In the genomic region with DNA sequence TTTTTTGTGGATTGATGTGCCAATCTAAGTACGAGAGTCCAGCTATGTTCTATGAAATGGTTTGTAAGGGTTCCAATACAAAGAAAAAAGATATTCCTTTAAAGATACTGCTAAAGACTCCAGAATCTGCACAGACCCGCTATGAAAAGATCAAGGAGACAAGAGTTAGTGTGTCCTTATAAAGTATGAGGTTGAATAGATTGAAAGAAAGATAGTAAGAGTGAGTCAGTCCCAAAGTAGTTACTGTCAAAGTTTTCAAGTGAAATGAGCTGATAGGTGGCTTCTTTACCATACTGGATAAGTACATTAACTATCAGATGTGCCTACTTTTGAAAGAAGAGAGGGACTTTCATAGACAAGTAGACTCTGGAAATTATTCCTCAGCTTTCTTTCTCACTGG, we compare ENCODE assay signal across 21 cellular contexts.
"Had no signal": no experiment of that assay in that cellular context is flagged by ENCODE, and none has a peak within 500 bp of the region (broad histone marks: within the 10 kb centered on the region; RNA-seq: fewer than 3 reads in every experiment).

No MANE protein-coding gene starts in this region.

- H3K4me3 Mint-ChIP-seq: activated naive CD4-positive, alpha-beta T cell treated with anti-CD3 and anti-CD28 coated beads, Interleukin-2, amount 50 U/mL, for 24 hours; brain; central memory CD8-positive, alpha-beta T cell; immature natural killer cell; naive B cell; neural progenitor cell; T-cell had no signal

- H3K27me3 Mint-ChIP-seq: brain had no signal

- H3K27ac ChIP-seq: lower lobe of right lung, neural progenitor cell, right lobe of liver, spleen, stomach, testis, upper lobe of left lung had no signal

- H3K27ac Mint-ChIP-seq: activated naive CD4-positive, alpha-beta T cell treated with anti-CD3 and anti-CD28 coated beads, Interleukin-2, amount 50 U/mL, for 24 hours; brain; immature natural killer cell; naive B cell; neural progenitor cell; T-cell had no signal

- H3K36me3 Mint-ChIP-seq: activated naive CD4-positive, alpha-beta T cell treated with anti-CD3 and anti-CD28 coated beads, Interleukin-2, amount 50 U/mL, for 24 hours; brain; immature natural killer cell; naive B cell; neural progenitor cell; T-cell had no signal

- H3K36me3 ChIP-seq: lower lobe of right lung, neural progenitor cell, right lobe of liver, spleen, stomach, upper lobe of left lung had no signal

- H3K4me2 ChIP-seq: neural progenitor cell had no signal

- H3K9me3 ChIP-seq: lower lobe of right lung, right lobe of liver, spleen, stomach, testis, upper lobe of left lung had no signal

- H3K27me3 ChIP-seq: neural progenitor cell, right lobe of liver, spleen, stomach, testis, upper lobe of left lung had no signal

- H3K9me3 Mint-ChIP-seq: activated naive CD4-positive, alpha-beta T cell treated with anti-CD3 and anti-CD28 coated beads, Interleukin-2, amount 50 U/mL, for 24 hours; brain; central memory CD8-positive, alpha-beta T cell; naive B cell; neural progenitor cell; T-cell had no signal

- FAIRE-seq: frontal cortex had no signal

- H3K4me3 ChIP-seq: lower lobe of right lung, neural progenitor cell, right lobe of liver, spleen, stomach, testis, upper lobe of left lung had no signal

- H3K4me1 Mint-ChIP-seq: activated naive CD4-positive, alpha-beta T cell treated with anti-CD3 and anti-CD28 coated beads, Interleukin-2, amount 50 U/mL, for 24 hours; central memory CD8-positive, alpha-beta T cell; immature natural killer cell; naive B cell; T-cell had no signal

- H3K4me1 ChIP-seq: lower lobe of right lung, neural progenitor cell, right lobe of liver, spleen, stomach, testis, upper lobe of left lung had no signal

- DNase-seq: activated CD4-positive, alpha-beta T cell treated with anti-CD3 and anti-CD28 coated beads, Interleukin-2, amount 50 U/mL, for 1 hour; activated effector memory CD4-positive, alpha-beta T cell treated with Interleukin-2 at 50 U/mL for 16 hours; amygdala; effector memory CD4-positive, alpha-beta T cell; head of caudate nucleus; immature natural killer cell; left cardiac atrium; lower lobe of right lung; naive B cell; right lobe of liver; spleen; stomach; T-cell; T-helper 9 cell; testis; upper lobe of left lung had no signal

- H3K9ac ChIP-seq: neural progenitor cell had no signal

- ATAC-seq: left cardiac atrium, lower lobe of right lung, right lobe of liver, T-cell had no signal

- H2AFZ ChIP-seq: neural progenitor cell had no signal
